In the genomic region with DNA sequence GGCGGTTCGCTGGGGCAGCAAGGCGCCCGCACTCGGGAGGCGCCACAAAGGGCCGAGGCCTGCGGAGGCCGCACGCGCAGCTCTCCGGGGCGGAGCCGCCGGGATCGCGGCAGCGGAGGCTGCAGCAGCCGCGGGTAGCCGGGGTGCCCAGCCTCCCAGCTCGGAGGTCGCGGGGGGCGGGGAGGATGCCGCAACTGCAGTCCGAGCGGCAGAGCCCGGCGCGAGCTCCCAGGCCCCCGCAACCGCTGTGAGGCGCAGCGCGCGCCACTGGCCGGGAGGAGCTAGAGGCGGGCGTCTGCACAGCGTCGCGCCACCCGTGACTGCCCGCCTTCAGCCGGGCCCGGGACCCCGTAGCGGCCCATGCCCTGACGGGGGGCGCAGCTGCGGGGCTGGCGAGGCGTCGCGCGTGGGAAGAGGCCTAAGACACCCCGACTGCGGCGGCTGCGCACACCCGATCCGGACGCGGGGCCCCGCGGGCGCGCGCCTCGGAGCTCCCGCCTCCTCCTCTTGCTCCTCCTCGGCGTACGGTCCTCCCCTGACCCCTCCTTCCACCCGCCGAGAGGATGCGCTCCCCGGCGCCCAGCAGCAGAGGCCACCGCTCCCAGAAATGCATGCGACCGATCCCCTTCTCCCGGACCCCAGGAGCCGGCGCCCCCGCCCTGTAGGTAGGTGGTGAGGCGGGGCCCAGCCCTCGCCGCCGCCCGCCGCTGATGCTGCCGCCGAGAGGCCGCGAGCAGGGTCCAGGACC, we compare ENCODE assay signal across 1 cellular context.
TF ChIP-seq lines count a peak whose summit lies in the region.

A gene with protein sequence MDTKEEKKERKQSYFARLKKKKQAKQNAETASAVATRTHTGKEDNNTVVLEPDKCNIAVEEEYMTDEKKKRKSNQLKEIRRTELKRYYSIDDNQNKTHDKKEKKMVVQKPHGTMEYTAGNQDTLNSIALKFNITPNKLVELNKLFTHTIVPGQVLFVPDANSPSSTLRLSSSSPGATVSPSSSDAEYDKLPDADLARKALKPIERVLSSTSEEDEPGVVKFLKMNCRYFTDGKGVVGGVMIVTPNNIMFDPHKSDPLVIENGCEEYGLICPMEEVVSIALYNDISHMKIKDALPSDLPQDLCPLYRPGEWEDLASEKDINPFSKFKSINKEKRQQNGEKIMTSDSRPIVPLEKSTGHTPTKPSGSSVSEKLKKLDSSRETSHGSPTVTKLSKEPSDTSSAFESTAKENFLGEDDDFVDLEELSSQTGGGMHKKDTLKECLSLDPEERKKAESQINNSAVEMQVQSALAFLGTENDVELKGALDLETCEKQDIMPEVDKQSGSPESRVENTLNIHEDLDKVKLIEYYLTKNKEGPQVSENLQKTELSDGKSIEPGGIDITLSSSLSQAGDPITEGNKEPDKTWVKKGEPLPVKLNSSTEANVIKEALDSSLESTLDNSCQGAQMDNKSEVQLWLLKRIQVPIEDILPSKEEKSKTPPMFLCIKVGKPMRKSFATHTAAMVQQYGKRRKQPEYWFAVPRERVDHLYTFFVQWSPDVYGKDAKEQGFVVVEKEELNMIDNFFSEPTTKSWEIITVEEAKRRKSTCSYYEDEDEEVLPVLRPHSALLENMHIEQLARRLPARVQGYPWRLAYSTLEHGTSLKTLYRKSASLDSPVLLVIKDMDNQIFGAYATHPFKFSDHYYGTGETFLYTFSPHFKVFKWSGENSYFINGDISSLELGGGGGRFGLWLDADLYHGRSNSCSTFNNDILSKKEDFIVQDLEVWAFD (plus strand): TSS at position 558 of the 748 bp plus-strand sequence. CDS start 24,395 bp downstream, outside the sequence.

TF ChIP-seq in HepG2, 621 proteins besides CTCF, POLR2A, EP300 and RAD21 (continued from another document and continues in another):
- TF ChIP-seq, protein P1, sequence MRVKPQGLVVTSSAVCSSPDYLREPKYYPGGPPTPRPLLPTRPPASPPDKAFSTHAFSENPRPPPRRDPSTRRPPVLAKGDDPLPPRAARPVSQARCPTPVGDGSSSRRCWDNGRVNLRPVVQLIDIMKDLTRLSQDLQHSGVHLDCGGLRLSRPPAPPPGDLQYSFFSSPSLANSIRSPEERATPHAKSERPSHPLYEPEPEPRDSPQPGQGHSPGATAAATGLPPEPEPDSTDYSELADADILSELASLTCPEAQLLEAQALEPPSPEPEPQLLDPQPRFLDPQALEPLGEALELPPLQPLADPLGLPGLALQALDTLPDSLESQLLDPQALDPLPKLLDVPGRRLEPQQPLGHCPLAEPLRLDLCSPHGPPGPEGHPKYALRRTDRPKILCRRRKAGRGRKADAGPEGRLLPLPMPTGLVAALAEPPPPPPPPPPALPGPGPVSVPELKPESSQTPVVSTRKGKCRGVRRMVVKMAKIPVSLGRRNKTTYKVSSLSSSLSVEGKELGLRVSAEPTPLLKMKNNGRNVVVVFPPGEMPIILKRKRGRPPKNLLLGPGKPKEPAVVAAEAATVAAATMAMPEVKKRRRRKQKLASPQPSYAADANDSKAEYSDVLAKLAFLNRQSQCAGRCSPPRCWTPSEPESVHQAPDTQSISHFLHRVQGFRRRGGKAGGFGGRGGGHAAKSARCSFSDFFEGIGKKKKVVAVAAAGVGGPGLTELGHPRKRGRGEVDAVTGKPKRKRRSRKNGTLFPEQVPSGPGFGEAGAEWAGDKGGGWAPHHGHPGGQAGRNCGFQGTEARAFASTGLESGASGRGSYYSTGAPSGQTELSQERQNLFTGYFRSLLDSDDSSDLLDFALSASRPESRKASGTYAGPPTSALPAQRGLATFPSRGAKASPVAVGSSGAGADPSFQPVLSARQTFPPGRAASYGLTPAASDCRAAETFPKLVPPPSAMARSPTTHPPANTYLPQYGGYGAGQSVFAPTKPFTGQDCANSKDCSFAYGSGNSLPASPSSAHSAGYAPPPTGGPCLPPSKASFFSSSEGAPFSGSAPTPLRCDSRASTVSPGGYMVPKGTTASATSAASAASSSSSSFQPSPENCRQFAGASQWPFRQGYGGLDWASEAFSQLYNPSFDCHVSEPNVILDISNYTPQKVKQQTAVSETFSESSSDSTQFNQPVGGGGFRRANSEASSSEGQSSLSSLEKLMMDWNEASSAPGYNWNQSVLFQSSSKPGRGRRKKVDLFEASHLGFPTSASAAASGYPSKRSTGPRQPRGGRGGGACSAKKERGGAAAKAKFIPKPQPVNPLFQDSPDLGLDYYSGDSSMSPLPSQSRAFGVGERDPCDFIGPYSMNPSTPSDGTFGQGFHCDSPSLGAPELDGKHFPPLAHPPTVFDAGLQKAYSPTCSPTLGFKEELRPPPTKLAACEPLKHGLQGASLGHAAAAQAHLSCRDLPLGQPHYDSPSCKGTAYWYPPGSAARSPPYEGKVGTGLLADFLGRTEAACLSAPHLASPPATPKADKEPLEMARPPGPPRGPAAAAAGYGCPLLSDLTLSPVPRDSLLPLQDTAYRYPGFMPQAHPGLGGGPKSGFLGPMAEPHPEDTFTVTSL (CRISPR knock-in tag; IDR thresholded peaks at IDR 0.05; ENCODE audit: borderline replicate concordance): no peak
- no peak for TF ChIP-seq TBP (CRISPR knock-in tag; IDR thresholded peaks at IDR 0.05)
- TF ChIP-seq ZNF251 (CRISPR knock-in tag; IDR thresholded peaks at IDR 0.05): no peak
- TF ChIP-seq, protein P2, sequence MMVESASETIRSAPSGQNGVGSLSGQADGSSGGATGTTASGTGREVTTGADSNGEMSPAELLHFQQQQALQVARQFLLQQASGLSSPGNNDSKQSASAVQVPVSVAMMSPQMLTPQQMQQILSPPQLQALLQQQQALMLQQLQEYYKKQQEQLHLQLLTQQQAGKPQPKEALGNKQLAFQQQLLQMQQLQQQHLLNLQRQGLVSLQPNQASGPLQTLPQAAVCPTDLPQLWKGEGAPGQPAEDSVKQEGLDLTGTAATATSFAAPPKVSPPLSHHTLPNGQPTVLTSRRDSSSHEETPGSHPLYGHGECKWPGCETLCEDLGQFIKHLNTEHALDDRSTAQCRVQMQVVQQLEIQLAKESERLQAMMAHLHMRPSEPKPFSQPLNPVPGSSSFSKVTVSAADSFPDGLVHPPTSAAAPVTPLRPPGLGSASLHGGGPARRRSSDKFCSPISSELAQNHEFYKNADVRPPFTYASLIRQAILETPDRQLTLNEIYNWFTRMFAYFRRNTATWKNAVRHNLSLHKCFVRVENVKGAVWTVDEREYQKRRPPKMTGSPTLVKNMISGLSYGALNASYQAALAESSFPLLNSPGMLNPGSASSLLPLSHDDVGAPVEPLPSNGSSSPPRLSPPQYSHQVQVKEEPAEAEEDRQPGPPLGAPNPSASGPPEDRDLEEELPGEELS (CRISPR knock-in tag; IDR thresholded peaks at IDR 0.05): 0 out of 2 replicates have a peak, but pooled peaks have one; percentile 5
- no peak for TF ChIP-seq MYNN (CRISPR knock-in tag; IDR thresholded peaks at IDR 0.05; ENCODE audit: low read depth)
- TF ChIP-seq, protein P3, sequence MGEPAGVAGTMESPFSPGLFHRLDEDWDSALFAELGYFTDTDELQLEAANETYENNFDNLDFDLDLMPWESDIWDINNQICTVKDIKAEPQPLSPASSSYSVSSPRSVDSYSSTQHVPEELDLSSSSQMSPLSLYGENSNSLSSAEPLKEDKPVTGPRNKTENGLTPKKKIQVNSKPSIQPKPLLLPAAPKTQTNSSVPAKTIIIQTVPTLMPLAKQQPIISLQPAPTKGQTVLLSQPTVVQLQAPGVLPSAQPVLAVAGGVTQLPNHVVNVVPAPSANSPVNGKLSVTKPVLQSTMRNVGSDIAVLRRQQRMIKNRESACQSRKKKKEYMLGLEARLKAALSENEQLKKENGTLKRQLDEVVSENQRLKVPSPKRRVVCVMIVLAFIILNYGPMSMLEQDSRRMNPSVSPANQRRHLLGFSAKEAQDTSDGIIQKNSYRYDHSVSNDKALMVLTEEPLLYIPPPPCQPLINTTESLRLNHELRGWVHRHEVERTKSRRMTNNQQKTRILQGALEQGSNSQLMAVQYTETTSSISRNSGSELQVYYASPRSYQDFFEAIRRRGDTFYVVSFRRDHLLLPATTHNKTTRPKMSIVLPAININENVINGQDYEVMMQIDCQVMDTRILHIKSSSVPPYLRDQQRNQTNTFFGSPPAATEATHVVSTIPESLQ (CRISPR knock-in tag; conservative IDR thresholded peaks at IDR 0.05): no peak
- no peak for TF ChIP-seq KLF6 (CRISPR knock-in tag; IDR thresholded peaks at IDR 0.05)
- peak; percentile 80; the same call in 1 of the 2 replicates for TF ChIP-seq RNF2 (conservative IDR thresholded peaks at IDR 0.05; ENCODE audit: low read depth)
- no peak for TF ChIP-seq ELF1 (CRISPR knock-in tag; IDR thresholded peaks at IDR 0.05)
- TF ChIP-seq ZNF3 (CRISPR knock-in tag; IDR thresholded peaks at IDR 0.05): no peak
- 0 out of 2 replicates have a peak, but pooled peaks have one; percentile 22 for TF ChIP-seq RARA (CRISPR knock-in tag; IDR thresholded peaks at IDR 0.05)
- no peak; the same call in 1 of the 2 replicates for TF ChIP-seq ZKSCAN8 (CRISPR knock-in tag; IDR thresholded peaks at IDR 0.05; ENCODE audit: borderline replicate concordance)
- TF ChIP-seq ZMYM4 (CRISPR knock-in tag; IDR thresholded peaks at IDR 0.05): peak; percentile 70; the same call in 1 of the 2 replicates
- TF ChIP-seq RFX1 (IDR thresholded peaks at IDR 0.05): no peak
- no peak for TF ChIP-seq NFIC (IDR thresholded peaks at IDR 0.05; ENCODE audit: low read length)
- peak; percentile 53 for TF ChIP-seq ZNF777 (CRISPR knock-in tag; IDR thresholded peaks at IDR 0.05)
- TF ChIP-seq SRSF1 (optimal IDR thresholded peaks at IDR 0.05; ENCODE audit: low read depth, low read length): no peak
- TF ChIP-seq ZNF703 (CRISPR knock-in tag; IDR thresholded peaks at IDR 0.05; ENCODE audit: borderline replicate concordance): peak; percentile 68; the same call in 1 of the 2 replicates
- no peak for TF ChIP-seq ZNF780A (CRISPR knock-in tag; IDR thresholded peaks at IDR 0.05)
- TF ChIP-seq, protein P4, sequence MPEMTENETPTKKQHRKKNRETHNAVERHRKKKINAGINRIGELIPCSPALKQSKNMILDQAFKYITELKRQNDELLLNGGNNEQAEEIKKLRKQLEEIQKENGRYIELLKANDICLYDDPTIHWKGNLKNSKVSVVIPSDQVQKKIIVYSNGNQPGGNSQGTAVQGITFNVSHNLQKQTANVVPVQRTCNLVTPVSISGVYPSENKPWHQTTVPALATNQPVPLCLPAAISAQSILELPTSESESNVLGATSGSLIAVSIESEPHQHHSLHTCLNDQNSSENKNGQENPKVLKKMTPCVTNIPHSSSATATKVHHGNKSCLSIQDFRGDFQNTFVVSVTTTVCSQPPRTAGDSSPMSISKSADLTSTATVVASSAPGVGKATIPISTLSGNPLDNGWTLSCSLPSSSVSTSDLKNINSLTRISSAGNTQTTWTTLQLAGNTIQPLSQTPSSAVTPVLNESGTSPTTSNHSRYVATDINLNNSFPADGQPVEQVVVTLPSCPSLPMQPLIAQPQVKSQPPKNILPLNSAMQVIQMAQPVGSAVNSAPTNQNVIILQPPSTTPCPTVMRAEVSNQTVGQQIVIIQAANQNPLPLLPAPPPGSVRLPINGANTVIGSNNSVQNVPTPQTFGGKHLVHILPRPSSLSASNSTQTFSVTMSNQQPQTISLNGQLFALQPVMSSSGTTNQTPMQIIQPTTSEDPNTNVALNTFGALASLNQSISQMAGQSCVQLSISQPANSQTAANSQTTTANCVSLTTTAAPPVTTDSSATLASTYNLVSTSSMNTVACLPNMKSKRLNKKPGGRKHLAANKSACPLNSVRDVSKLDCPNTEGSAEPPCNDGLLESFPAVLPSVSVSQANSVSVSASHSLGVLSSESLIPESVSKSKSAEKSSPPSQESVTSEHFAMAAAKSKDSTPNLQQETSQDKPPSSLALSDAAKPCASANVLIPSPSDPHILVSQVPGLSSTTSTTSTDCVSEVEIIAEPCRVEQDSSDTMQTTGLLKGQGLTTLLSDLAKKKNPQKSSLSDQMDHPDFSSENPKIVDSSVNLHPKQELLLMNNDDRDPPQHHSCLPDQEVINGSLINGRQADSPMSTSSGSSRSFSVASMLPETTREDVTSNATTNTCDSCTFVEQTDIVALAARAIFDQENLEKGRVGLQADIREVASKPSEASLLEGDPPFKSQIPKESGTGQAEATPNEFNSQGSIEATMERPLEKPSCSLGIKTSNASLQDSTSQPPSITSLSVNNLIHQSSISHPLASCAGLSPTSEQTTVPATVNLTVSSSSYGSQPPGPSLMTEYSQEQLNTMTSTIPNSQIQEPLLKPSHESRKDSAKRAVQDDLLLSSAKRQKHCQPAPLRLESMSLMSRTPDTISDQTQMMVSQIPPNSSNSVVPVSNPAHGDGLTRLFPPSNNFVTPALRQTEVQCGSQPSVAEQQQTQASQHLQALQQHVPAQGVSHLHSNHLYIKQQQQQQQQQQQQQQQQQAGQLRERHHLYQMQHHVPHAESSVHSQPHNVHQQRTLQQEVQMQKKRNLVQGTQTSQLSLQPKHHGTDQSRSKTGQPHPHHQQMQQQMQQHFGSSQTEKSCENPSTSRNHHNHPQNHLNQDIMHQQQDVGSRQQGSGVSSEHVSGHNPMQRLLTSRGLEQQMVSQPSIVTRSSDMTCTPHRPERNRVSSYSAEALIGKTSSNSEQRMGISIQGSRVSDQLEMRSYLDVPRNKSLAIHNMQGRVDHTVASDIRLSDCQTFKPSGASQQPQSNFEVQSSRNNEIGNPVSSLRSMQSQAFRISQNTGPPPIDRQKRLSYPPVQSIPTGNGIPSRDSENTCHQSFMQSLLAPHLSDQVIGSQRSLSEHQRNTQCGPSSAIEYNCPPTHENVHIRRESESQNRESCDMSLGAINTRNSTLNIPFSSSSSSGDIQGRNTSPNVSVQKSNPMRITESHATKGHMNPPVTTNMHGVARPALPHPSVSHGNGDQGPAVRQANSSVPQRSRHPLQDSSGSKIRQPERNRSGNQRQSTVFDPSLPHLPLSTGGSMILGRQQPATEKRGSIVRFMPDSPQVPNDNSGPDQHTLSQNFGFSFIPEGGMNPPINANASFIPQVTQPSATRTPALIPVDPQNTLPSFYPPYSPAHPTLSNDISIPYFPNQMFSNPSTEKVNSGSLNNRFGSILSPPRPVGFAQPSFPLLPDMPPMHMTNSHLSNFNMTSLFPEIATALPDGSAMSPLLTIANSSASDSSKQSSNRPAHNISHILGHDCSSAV (CRISPR knock-in tag; IDR thresholded peaks at IDR 0.05; ENCODE audit: borderline replicate concordance): no peak
- TF ChIP-seq FOSL1 (CRISPR knock-in tag; IDR thresholded peaks at IDR 0.05; ENCODE audit: borderline replicate concordance): no peak
- no peak; the same call in 1 of the 2 replicates for TF ChIP-seq GATAD1 (CRISPR knock-in tag; IDR thresholded peaks at IDR 0.05)
- TF ChIP-seq ZNF292 (CRISPR knock-in tag; IDR thresholded peaks at IDR 0.05; ENCODE audit: borderline replicate concordance, low read depth): peak; percentile 33; the same call in 1 of the 2 replicates
- TF ChIP-seq ZNF766 (CRISPR knock-in tag; IDR thresholded peaks at IDR 0.05; ENCODE audit: borderline replicate concordance): peak; percentile 82; the same call in 1 of the 2 replicates
- no peak for TF ChIP-seq SMYD3 (CRISPR knock-in tag; IDR thresholded peaks at IDR 0.05)
- TF ChIP-seq, protein P5, sequence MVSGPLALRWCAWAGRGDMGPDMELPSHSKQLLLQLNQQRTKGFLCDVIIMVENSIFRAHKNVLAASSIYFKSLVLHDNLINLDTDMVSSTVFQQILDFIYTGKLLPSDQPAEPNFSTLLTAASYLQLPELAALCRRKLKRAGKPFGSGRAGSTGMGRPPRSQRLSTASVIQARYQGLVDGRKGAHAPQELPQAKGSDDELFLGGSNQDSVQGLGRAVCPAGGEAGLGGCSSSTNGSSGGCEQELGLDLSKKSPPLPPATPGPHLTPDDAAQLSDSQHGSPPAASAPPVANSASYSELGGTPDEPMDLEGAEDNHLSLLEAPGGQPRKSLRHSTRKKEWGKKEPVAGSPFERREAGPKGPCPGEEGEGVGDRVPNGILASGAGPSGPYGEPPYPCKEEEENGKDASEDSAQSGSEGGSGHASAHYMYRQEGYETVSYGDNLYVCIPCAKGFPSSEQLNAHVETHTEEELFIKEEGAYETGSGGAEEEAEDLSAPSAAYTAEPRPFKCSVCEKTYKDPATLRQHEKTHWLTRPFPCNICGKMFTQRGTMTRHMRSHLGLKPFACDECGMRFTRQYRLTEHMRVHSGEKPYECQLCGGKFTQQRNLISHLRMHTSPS (CRISPR knock-in tag; IDR thresholded peaks at IDR 0.05; ENCODE audit: low read depth): no peak
- peak; percentile 46; the same call in 1 of the 2 replicates for TF ChIP-seq ZNF530 (CRISPR knock-in tag; IDR thresholded peaks at IDR 0.05; ENCODE audit: low read depth)
